Comparison of ENCODE assay signal across 29 cellular contexts in genomic region chr2:63434024-63434423, GRCh38.
"Had no signal": no experiment of that assay in that cellular context is flagged by ENCODE, and none has a peak within 500 bp of the region (broad histone marks: within the 10 kb centered on the region; RNA-seq: fewer than 3 reads in every experiment).

No MANE protein-coding gene starts in this region.

- H3K27me3 Mint-ChIP-seq: stimulated activated memory B cell treated with anti-CD40 and anti-IgM and Interleukin-4, amounts not matched to agents 10 μg/mL and 1 μg/mL and 100 μg/mL, for 72 hours; stimulated activated naive B cell treated with anti-CD40 and anti-IgM and Interleukin-4, amounts not matched to agents 10 μg/mL and 1 μg/mL and 100 μg/mL, for 72 hours; stimulated activated naive CD8-positive, alpha-beta T cell treated with anti-CD3 and anti-CD28 coated beads, Interleukin-15, amount 100 ng/mL, for 72 hours; stimulated activated naive CD8-positive, alpha-beta T cell treated with anti-CD3 and anti-CD28 coated beads, Interleukin-15, Interleukin-2, amounts not matched to agents 100 ng/mL and 50 ng/mL, for 24 hours; type B pancreatic cell had no signal

- H3K36me3 Mint-ChIP-seq: stimulated activated effector memory CD8-positive, alpha-beta T cell treated with anti-CD3 and anti-CD28 coated beads, Interleukin-12 subunit alpha, Interleukin-12 subunit beta, amount 100 ng/mL, for 72 hours had no signal

- H3K4me3 ChIP-seq: stomach, suprapubic skin, testis, thoracic aorta, thyroid gland, tibial artery, tibial nerve, transverse colon, upper lobe of left lung, upper lobe of right lung, uterus, vagina had no signal

- FAIRE-seq: urothelium cell line had no signal

- H3K4me1 Mint-ChIP-seq: stimulated activated effector memory CD8-positive, alpha-beta T cell treated with anti-CD3 and anti-CD28 coated beads, Interleukin-12 subunit alpha, Interleukin-12 subunit beta, amount 100 ng/mL, for 72 hours; stimulated activated memory B cell treated with anti-CD40 and anti-IgM and Interleukin-4, amounts not matched to agents 10 μg/mL and 1 μg/mL and 100 μg/mL, for 72 hours; stimulated activated naive CD8-positive, alpha-beta T cell treated with anti-CD3 and anti-CD28 coated beads, Interleukin-15, amount 100 ng/mL, for 72 hours had no signal

- H3K27me3 ChIP-seq: stomach, suprapubic skin, testis, thyroid gland, tibial artery, tibial nerve, transverse colon, upper lobe of left lung, upper lobe of right lung, uterus, vagina had no signal

- H3K4me1 ChIP-seq: stomach, suprapubic skin, testis, thyroid gland, tibial artery, tibial nerve, transverse colon, upper lobe of right lung, uterus, vagina had no signal

- H3K27ac Mint-ChIP-seq: stimulated activated effector memory CD8-positive, alpha-beta T cell treated with anti-CD3 and anti-CD28 coated beads, Interleukin-12 subunit alpha, Interleukin-12 subunit beta, amount 100 ng/mL, for 72 hours; stimulated activated memory B cell treated with anti-CD40 and anti-IgM and Interleukin-4, amounts not matched to agents 10 μg/mL and 1 μg/mL and 100 μg/mL, for 72 hours; stimulated activated naive B cell treated with anti-CD40 and anti-IgM and Interleukin-4, amounts not matched to agents 10 μg/mL and 1 μg/mL and 100 μg/mL, for 72 hours; stimulated activated naive CD8-positive, alpha-beta T cell treated with anti-CD3 and anti-CD28 coated beads, Interleukin-15, amount 100 ng/mL, for 72 hours; stimulated activated naive CD8-positive, alpha-beta T cell treated with anti-CD3 and anti-CD28 coated beads, Interleukin-15, Interleukin-2, amounts not matched to agents 100 ng/mL and 50 ng/mL, for 24 hours; type B pancreatic cell had no signal

- H3K4me3 Mint-ChIP-seq: stimulated activated effector memory CD8-positive, alpha-beta T cell treated with anti-CD3 and anti-CD28 coated beads, Interleukin-12 subunit alpha, Interleukin-12 subunit beta, amount 100 ng/mL, for 72 hours; stimulated activated memory B cell treated with anti-CD40 and anti-IgM and Interleukin-4, amounts not matched to agents 10 μg/mL and 1 μg/mL and 100 μg/mL, for 72 hours; stimulated activated naive B cell treated with anti-CD40 and anti-IgM and Interleukin-4, amounts not matched to agents 10 μg/mL and 1 μg/mL and 100 μg/mL, for 72 hours; stimulated activated naive CD8-positive, alpha-beta T cell treated with anti-CD3 and anti-CD28 coated beads, Interleukin-15, amount 100 ng/mL, for 72 hours; stimulated activated naive CD8-positive, alpha-beta T cell treated with anti-CD3 and anti-CD28 coated beads, Interleukin-15, Interleukin-2, amounts not matched to agents 100 ng/mL and 50 ng/mL, for 24 hours; type B pancreatic cell had no signal

- H3K9me3 Mint-ChIP-seq: stimulated activated effector memory CD8-positive, alpha-beta T cell treated with anti-CD3 and anti-CD28 coated beads, Interleukin-12 subunit alpha, Interleukin-12 subunit beta, amount 100 ng/mL, for 72 hours; stimulated activated naive CD8-positive, alpha-beta T cell treated with anti-CD3 and anti-CD28 coated beads, Interleukin-15, Interleukin-2, amounts not matched to agents 100 ng/mL and 50 ng/mL, for 24 hours; type B pancreatic cell had no signal

- H3K36me3 ChIP-seq: suprapubic skin, thoracic aorta, thyroid gland, transverse colon, upper lobe of right lung, uterus, vagina had no signal

- H3K27ac ChIP-seq: stomach, suprapubic skin, testis, thoracic aorta, thyroid gland, tibial artery, tibial nerve, transverse colon, upper lobe of left lung, upper lobe of right lung, uterus, vagina had no signal

- ATAC-seq: stimulated activated effector memory CD8-positive, alpha-beta T cell treated with anti-CD3 and anti-CD28 coated beads, Interleukin-12 subunit alpha, Interleukin-12 subunit beta, amount 100 ng/mL, for 72 hours; stimulated activated memory B cell treated with anti-CD40 and anti-IgM and Interleukin-4, amounts not matched to agents 10 μg/mL and 1 μg/mL and 100 μg/mL, for 72 hours; stimulated activated naive B cell treated with anti-CD40 and anti-IgM and Interleukin-4, amounts not matched to agents 10 μg/mL and 1 μg/mL and 100 μg/mL, for 72 hours; stimulated activated naive CD8-positive, alpha-beta T cell treated with anti-CD3 and anti-CD28 coated beads, Interleukin-15, amount 100 ng/mL, for 72 hours; stimulated activated naive CD8-positive, alpha-beta T cell treated with anti-CD3 and anti-CD28 coated beads, Interleukin-15, Interleukin-2, amounts not matched to agents 100 U/mL and 50 U/mL, for 24 hours; upper lobe of right lung had no signal

- H3K9me3 ChIP-seq: stomach, suprapubic skin, testis, thoracic aorta, thyroid gland, tibial artery, tibial nerve, transverse colon, upper lobe of left lung, upper lobe of right lung, uterus, vagina had no signal

- DNase-seq: stimulated activated CD4-positive, alpha-beta T cell treated with anti-CD3 and anti-CD28 coated beads, Interleukin-2, amount 100 ng/mL, for 48 hours; stimulated activated CD4-positive, alpha-beta T cell treated with anti-CD3 and anti-CD28 coated beads, Interleukin-4, amount 100 ng/mL, for 1 hour; stimulated activated CD4-positive, alpha-beta T cell treated with anti-CD3 and anti-CD28 coated beads, Interleukin-4, amount 100 ng/mL, for 24 hours; stimulated activated CD4-positive, alpha-beta T cell treated with anti-CD3 and anti-CD28 coated beads, Interleukin-4, amount 100 ng/mL, for 4 hours; stimulated activated CD8-positive, alpha-beta memory T cell treated with anti-CD3 and anti-CD28 coated beads, Interleukin-4, amount 100 ng/mL, for 48 hours; stimulated activated naive B cell treated with anti-CD40 and anti-IgM and Interleukin-4, amounts not matched to agents 10 μg/mL and 1 μg/mL and 100 μg/mL, for 72 hours; stimulated activated naive CD4-positive, alpha-beta T cell; stimulated activated naive CD4-positive, alpha-beta T cell treated with Interleukin-2 at 50 U/mL for 16 hours; stimulated activated naive CD8-positive, alpha-beta T cell treated with anti-CD3 and anti-CD28 coated beads, Interleukin-15, amount 100 ng/mL, for 72 hours; stimulated activated naive CD8-positive, alpha-beta T cell treated with anti-CD3 and anti-CD28 coated beads, Interleukin-15, Interleukin-2, amounts not matched to agents 100 U/mL and 50 U/mL, for 24 hours; stomach; substantia nigra; testis; thyroid gland; tibial artery; transverse colon; trophoblast cell; upper lobe of left lung; upper lobe of right lung; uterus had no signal
